9 cellular contexts compared by ENCODE assay signal in the genomic region with DNA sequence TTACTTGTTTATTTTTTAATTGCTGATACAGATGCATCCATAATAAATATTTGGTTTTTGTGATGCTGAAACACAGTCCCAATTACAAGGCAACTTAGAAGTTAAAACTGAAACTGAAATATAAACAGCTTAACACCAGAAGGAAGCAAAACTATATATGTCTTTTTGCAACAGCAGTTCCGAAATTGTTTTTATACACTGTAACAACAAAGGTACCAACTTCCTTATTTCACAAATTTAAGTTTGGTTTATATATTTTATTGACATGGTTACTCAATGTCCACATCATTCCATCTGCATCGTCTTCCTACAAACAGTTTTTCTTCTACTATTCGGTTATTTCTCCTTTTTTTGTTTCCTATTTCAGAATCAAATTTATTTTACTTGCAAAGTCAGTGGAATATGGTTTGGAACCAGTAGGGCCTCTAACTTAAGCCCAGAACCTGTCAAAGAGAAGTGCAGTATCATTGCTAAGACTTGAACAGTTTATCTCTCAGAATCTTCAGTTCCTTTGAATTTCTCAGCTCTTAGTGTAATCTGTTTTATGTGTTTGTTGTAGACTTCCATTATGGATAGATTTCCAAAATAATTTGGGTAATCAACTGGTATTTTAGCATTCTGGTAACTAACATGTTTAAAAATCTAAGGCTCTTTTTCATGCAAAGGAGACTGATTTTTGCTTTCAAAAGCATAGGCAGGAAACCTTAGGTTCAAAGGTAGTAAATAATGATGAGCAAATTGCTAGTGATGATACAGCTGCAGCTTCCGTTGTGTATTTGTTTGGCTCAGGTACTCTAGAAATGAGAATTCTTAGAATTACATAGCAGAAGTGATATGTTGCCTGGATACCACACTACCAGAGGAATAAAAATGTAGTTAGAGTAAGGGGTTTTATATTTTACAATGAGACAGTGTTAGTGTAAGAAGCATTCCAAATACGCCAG. TPM values are rescaled to one million over a fixed set of nuclear protein-coding genes. Genes with fewer than 3 reads are reported as not detected.
DNase-seq lines count a peak whose midpoint lies in the region; ATAC-seq and TF ChIP-seq lines count a peak whose summit lies in the region.
"Had no signal": no experiment of that assay in that cellular context is flagged by ENCODE, and none has a peak within 500 bp of the region (broad histone marks: within the 10 kb centered on the region; RNA-seq: fewer than 3 reads in every experiment).

No MANE protein-coding gene starts in this region.

- peaks cover 9% of the 10 kb centered on the region; the same call in 1 of the 2 replicates for H3K36me3 ChIP-seq in PC-3 (ENCODE audit: low read depth, low read length)
- peaks cover 25% of the 10 kb centered on the region for H3K36me3 ChIP-seq in muscle layer of colon (ENCODE audit: insufficient read depth, low read length)

- H3K9me3 ChIP-seq in PC-3 (ENCODE audit: low read length) (no peaks in the 10 kb centered on the region), muscle layer of colon (ENCODE audit: low read length) (no peaks in the 10 kb centered on the region)

- H3K4me1 ChIP-seq in PC-3 (ENCODE audit: insufficient read depth, low read length) (peaks cover 22% of the 10 kb centered on the region), muscle layer of colon (ENCODE audit: insufficient read depth, low read length) (peaks cover 18% of the 10 kb centered on the region)

- CTCF ChIA-PET in PC-3 (lab: Charles Lee): no interaction called here

- no peak overlapping the region for H2AFZ ChIP-seq in PC-3 (ENCODE audit: low read length)

- TF ChIP-seq CTCF in PC-3 (conservative IDR thresholded peaks at IDR 0.05; ENCODE audit: low read depth, low read length): no peak

- no peaks in the 10 kb centered on the region for H3K9me2 ChIP-seq in PC-3 (replicated peaks; ENCODE audit: low read length)

- no peaks in the 10 kb centered on the region for H4K20me1 ChIP-seq in PC-3 (ENCODE audit: low read length)

- H3K27me3 ChIP-seq in PC-3 (ENCODE audit: low read length) (no peaks in the 10 kb centered on the region), muscle layer of colon (ENCODE audit: control insufficient read depth in 1 of 2, insufficient read depth in 2 of 2, low read length in 2 of 2) (no peaks in the 10 kb centered on the region)

- intact Hi-C loops in PC-3 (cut with micrococcal nuclease): no loop called here

- H3K4me3 ChIP-seq in PC-3 (ENCODE audit: low read length): no peak overlapping the region
- H3K4me3 ChIP-seq in muscle layer of colon (ENCODE audit: low read depth in 1 of 2, low read length in 2 of 2): no peak overlapping the region
- H3K4me3 ChIP-seq: lung had no signal

- H3K79me2 ChIP-seq in PC-3 (ENCODE audit: low read length): peaks cover 8% of the 10 kb centered on the region

- peak; percentile 77 to 83 for ATAC-seq in activated CD4-positive, CD25-positive, alpha-beta regulatory T cell treated with anti-CD3 and anti-CD28 coated beads, Interleukin-2, amount 50 U/mL, for 24 hours
- peak; percentile 49 for ATAC-seq in HG02884 (IDR thresholded peaks at IDR 0.05; ENCODE audit: unreplicated experiment)
- ATAC-seq in PC-3: no peak

- DNase-seq in activated CD4-positive, CD25-positive, alpha-beta regulatory T cell treated with anti-CD3 and anti-CD28 coated beads, Interleukin-2, amount 50 U/mL, for 72 hours: no peak
- DNase-seq in PC-3 (no peak), COR-L47 (lab: John Stamatoyannopoulos, UW) (no peak), NCI-H2196 treated with DMSO at 0.1 percent for 48 hours (lab: John Stamatoyannopoulos, UW; ENCODE audit: unreplicated experiment) (no peak), cortex of kidney (lab: John Stamatoyannopoulos, UW) (no peak)

- H3K27ac ChIP-seq in PC-3 (ENCODE audit: low read length): no peak overlapping the region
- H3K27ac ChIP-seq in muscle layer of colon (ENCODE audit: low read depth, low read length): peak overlapping the region; percentile 38

- BruUV-seq in PC-3 (replicated peaks; lab: Mats Ljungman, UMichigan): TSS peak; percentile 11

- H3F3A ChIP-seq in PC-3 (ENCODE audit: low read length, unreplicated experiment): peaks cover 5% of the 10 kb centered on the region

- POLR2A ChIA-PET in PC-3 (lab: Charles Lee; ENCODE audit: unreplicated experiment): no interaction called here

- H3K4me2 ChIP-seq in PC-3 (ENCODE audit: low read length): no peak overlapping the region

- H3K9ac ChIP-seq in PC-3 (ENCODE audit: low read length) (no peak overlapping the region), muscle layer of colon (ENCODE audit: low read length) (no peak overlapping the region)

RNA-seq across cellular contexts. Expression of a gene that starts 8.2 kb away (rescaled TPM):
- total RNA-seq in PC-3 (2014; rRNA removed): 2,396 and 2,484 TPM in 2 replicates
